Comparison of ENCODE assay signal across 10 cellular contexts in the genomic region with DNA sequence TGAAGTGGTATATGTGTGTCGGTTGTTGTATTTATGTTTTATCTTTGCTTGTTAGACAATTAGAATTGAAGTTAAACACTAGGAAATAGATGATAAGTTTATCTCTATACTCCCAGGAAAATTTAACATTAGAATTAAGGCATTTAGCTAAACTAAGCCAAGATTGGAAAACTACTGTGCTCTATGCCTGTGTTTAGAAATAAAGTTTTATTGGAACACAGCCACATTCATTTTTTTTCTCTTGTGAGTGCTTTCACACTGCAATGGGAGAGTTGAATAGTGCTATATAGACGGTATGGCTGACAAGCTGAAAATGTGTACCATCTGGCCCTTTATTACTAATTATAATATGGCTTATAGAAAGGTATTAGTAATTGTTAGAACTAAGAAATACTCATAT.
"Had no signal": no experiment of that assay in that cellular context is flagged by ENCODE, and none has a peak within 500 bp of the region (broad histone marks: within the 10 kb centered on the region; RNA-seq: fewer than 3 reads in every experiment).

No MANE protein-coding gene starts in this region.

- H3K4me3 ChIP-seq: GM23248, HAP-1 had no signal

- H3K4me1 Mint-ChIP-seq: IgD-negative memory B cell had no signal

- H3K36me3 ChIP-seq: HAP-1 had no signal

- H3K9me3 ChIP-seq: HAP-1 had no signal

- ATAC-seq: HCT116, HepG2 had no signal

- H3K27me3 Mint-ChIP-seq: IgD-negative memory B cell had no signal

- H3K9me3 Mint-ChIP-seq: HFFc6 had no signal

- H3K27ac ChIP-seq: GM23248, HL-60 had no signal

- H3K4me3 Mint-ChIP-seq: HFFc6, IgD-negative memory B cell had no signal

- H3K4me1 ChIP-seq: HAP-1 had no signal

- H3K27ac Mint-ChIP-seq: HFFc6, IgD-negative memory B cell had no signal

- FAIRE-seq: HepG2 had no signal

- H3K9ac ChIP-seq: GM23248 had no signal

- DNase-seq: GM23248, GOT3, H7, HFFc6, KG1 had no signal

- H2AFZ ChIP-seq: GM23248 had no signal
